8 cellular contexts compared by ENCODE assay signal in genomic region chr19:38224014-38224862, GRCh38. TPM values are rescaled to one million over a fixed set of nuclear protein-coding genes. Genes with fewer than 3 reads are reported as not detected.
DNase-seq lines count a peak whose midpoint lies in the region; ATAC-seq, FAIRE-seq and TF ChIP-seq lines count a peak whose summit lies in the region.

Gene DPF1, minus strand, starts transcription at chr19:38224222. Its CDS starts 80 bp downstream, at chr19:38224142.

- H3K4me3 ChIP-seq in body of pancreas (peak within 1 kb of the TSS in 1 of 2 donors; percentile 19), iPS-18c (ENCODE audit: insufficient read depth, low read depth, low read length) (peak within 1 kb of the TSS; percentile 64), aorta (ENCODE audit: low read length in 2 of 2) (no peak within 1 kb of the TSS)

- ATAC-seq in body of pancreas (peak; percentile 56), aorta (ENCODE audit: low FRiP score) (no peak)

- TF ChIP-seq POLR2A in H54 (IDR thresholded peaks at IDR 0.05; ENCODE audit: low read depth, low read length) (peak; percentile 65), body of pancreas (IDR thresholded peaks at IDR 0.05) (no peak)

- H3K36me3 ChIP-seq in body of pancreas (replicated peaks in 1 of 2; ENCODE audit: insufficient read depth in 1 of 2, low read depth in 2 of 2) = no peaks in the 10 kb centered on the region
- no peaks in the 10 kb centered on the region for H3K36me3 ChIP-seq in aorta (ENCODE audit: control insufficient read depth in 1 of 2, insufficient read depth in 2 of 2, low read length in 1 of 2)

- no peak within 1 kb of the TSS for H3K27ac ChIP-seq in body of pancreas
- no peak within 1 kb of the TSS for H3K27ac ChIP-seq in aorta (ENCODE audit: low read depth in 1 of 2, low read length in 2 of 2)

- peaks cover 20% of the 10 kb centered on the region for H3K4me1 ChIP-seq in body of pancreas
- no peaks in the 10 kb centered on the region for H3K4me1 ChIP-seq in aorta (ENCODE audit: control insufficient read depth in 1 of 2, insufficient read depth in 2 of 2, low read length in 2 of 2)

- WGBS in body of pancreas, 2 donors = 0 to 1% methylated on average over 2 to 60 of the region's 61 CpGs
- WGBS in aorta, 2 donors = 3 to 4% methylated on average over 61 of the region's 61 CpGs

- no peak for FAIRE-seq in H54 (lab: Jason Lieb, UNC)

- H3K27me3 ChIP-seq in body of pancreas = peaks cover 4 to 45% of the 10 kb centered on the region in 2 donors
- H3K27me3 ChIP-seq in aorta (ENCODE audit: control insufficient read depth in 1 of 2, insufficient read depth in 2 of 2, low read length in 1 of 2) = no peaks in the 10 kb centered on the region

- TF ChIP-seq CTCF in body of pancreas (IDR thresholded peaks at IDR 0.05) = peak in 1 of 7 experiments; percentile 7

- H3K9me3 ChIP-seq in body of pancreas = no peaks in the 10 kb centered on the region
- H3K9me3 ChIP-seq in iPS-18c (ENCODE audit: control insufficient read depth, insufficient read depth, low read length) = peaks cover 2% of the 10 kb centered on the region
- no peaks in the 10 kb centered on the region for H3K9me3 ChIP-seq in aorta (ENCODE audit: control insufficient read depth, low read length)

- intact Hi-C loops in body of pancreas (cut with DNase I) (no loop called here), aorta (cut with DNase I) (loop anchor here in 1 of 2 donors (10.0 kb wide), 2 partner anchors 79 to 319 kb away; partner anchors contain the start of genes SIPA1L3 and WDR87)

- DNase-seq in ELR (ENCODE audit: low read depth) (peak; percentile 87), H54 (ENCODE audit: insufficient read length, low spot score) (peak; percentile 100), NAMALWA (ENCODE audit: low spot score) (peak; percentile 89), T-helper 2 cell (peak in 4 of 5 experiments; percentile 16 to 65 (median 35)), body of pancreas (peak in 2 of 4 donors; percentile 27 to 53), aorta (no peak)
- peak; percentile 49 for DNase-seq in stimulated activated CD4-positive, alpha-beta T cell treated with anti-CD3 and anti-CD28 coated beads, Interleukin-1b, Interleukin-23, amount 100 ng/mL, for 4 hours (ENCODE audit: low read depth in 2 of 2)

RNA-seq across cellular contexts. Expression of gene DPF1, which starts in this region (rescaled TPM):
- total RNA-seq in body of pancreas (not detected), aorta (1 to 10 TPM; 1.3 to 2.1 TPM)
- polyA plus RNA-seq in aorta = under 1 TPM in 1 of 2 donors, not detected in 1; 0.72 TPM

Comparison
In these comparisons a context has a peak if more than half of its experiments do, and no peak if none do; other contexts are left out.
1. Peak in ATAC-seq in body of pancreas; RNA of the gene not detected or under 1 TPM.
2. DNase-seq: peak in ELR (single experiment), H54 (single experiment), NAMALWA (single experiment), T-helper 2 cell (4 of 5) and stimulated activated CD4-positive, alpha-beta T cell treated with anti-CD3 and anti-CD28 coated beads, Interleukin-1b, Interleukin-23, amount 100 ng/mL, for 4 hours (2 of 2); none in aorta (0 of 2).